In the genomic region with DNA sequence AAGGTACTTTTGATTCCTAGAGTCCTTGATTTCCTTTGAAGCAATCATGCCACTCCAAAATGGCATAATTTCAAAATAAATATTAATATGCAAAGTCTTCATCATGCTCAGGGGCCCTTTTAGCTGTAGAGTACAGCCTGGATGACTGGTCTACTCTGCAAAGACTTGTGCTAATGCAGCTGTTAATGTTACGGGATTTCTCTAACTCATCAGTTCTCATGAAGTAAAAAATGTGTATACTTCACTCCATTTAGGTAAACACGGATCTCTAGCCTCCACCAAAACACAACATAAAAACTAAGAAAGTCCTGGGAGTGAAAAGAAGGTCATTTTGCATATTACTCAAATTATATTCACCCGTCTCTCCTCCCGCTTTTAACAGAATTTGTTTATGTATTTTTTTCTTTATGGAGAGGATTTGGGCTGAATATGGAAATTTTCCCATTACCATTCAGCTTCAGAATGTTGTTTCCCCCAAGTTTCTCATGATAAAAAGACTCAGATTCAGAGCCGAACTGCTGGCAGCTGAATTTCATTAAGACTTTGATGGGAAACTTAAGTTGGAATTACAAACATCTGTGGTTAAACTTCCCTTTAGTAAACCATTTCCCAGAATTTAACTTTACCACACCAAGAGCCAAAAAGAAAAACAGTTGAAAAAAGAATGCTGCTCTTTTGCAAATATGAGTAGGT, we compare ENCODE assay signal across 14 cellular contexts. TPM values are rescaled to one million over a fixed set of nuclear protein-coding genes. Genes with fewer than 3 reads are reported as not detected.
DNase-seq lines count a peak whose midpoint lies in the region; ATAC-seq and TF ChIP-seq lines count a peak whose summit lies in the region.
"Had no signal": no experiment of that assay in that cellular context is flagged by ENCODE, and none has a peak within 500 bp of the region (broad histone marks: within the 10 kb centered on the region; RNA-seq: fewer than 3 reads in every experiment).

No MANE protein-coding gene starts in this region.

- in situ Hi-C loops in mammary epithelial cell (cut with MboI; ENCODE audit: low sequenced_read_pairs in 2 of 2) = no loop called here

- no peaks in the 10 kb centered on the region for H3K9me3 Mint-ChIP-seq in nephron
- H3K9me3 Mint-ChIP-seq: immature natural killer cell had no signal

- no peaks in the 10 kb centered on the region for H3K27me3 Mint-ChIP-seq in nephron (ENCODE audit: low read depth)

- H3K9ac ChIP-seq in mammary epithelial cell (ENCODE audit: insufficient read depth, low read length) = no peak overlapping the region
- H3K9ac ChIP-seq: KMS-11 had no signal

- ATAC-seq in upper lobe of right lung (no peak), HG03521 (IDR thresholded peaks at IDR 0.05; ENCODE audit: unreplicated experiment) (no peak)

- no peak overlapping the region for H3K4me2 ChIP-seq in mammary epithelial cell (ENCODE audit: insufficient read depth, low read depth, low read length)
- H3K4me2 ChIP-seq: KMS-11 had no signal

- H3K36me3 ChIP-seq in breast epithelium (no peaks in the 10 kb centered on the region), mammary epithelial cell (ENCODE audit: insufficient read depth, low read length) (no peaks in the 10 kb centered on the region), esophagus (ENCODE audit: control insufficient read depth in 2 of 2, insufficient read depth in 2 of 2, low read length in 1 of 2) (no peaks in the 10 kb centered on the region), upper lobe of right lung (no peaks in the 10 kb centered on the region)

- H3K27ac Mint-ChIP-seq in nephron = peak overlapping the region; percentile 87 to 97 (median 95)
- H3K27ac Mint-ChIP-seq: immature natural killer cell had no signal

- no peaks in the 10 kb centered on the region for H3K9me3 ChIP-seq in breast epithelium
- H3K9me3 ChIP-seq in mammary epithelial cell (replicated peaks; ENCODE audit: insufficient read depth, low read length) = no peaks in the 10 kb centered on the region
- no peaks in the 10 kb centered on the region for H3K9me3 ChIP-seq in esophagus (ENCODE audit: control insufficient read depth in 2 of 2, insufficient read depth in 1 of 2, low read depth in 1 of 2, low read length in 1 of 2)
- H3K9me3 ChIP-seq in upper lobe of right lung = no peaks in the 10 kb centered on the region

- no peaks in the 10 kb centered on the region for H3K4me1 ChIP-seq in breast epithelium
- H3K4me1 ChIP-seq in mammary epithelial cell (ENCODE audit: insufficient read depth, low read length) = no peaks in the 10 kb centered on the region
- H3K4me1 ChIP-seq in esophagus (ENCODE audit: control insufficient read depth in 2 of 2, insufficient read depth in 2 of 2, low read length in 1 of 2) = peaks cover 0 to 3% of the 10 kb centered on the region in 2 donors
- H3K4me1 ChIP-seq in upper lobe of right lung = peaks cover 14% of the 10 kb centered on the region

- H3K4me1 Mint-ChIP-seq in nephron = peaks cover 72% of the 10 kb centered on the region

- DNase-seq in breast epithelium (ENCODE audit: low spot score in 2 of 2) (no peak), mammary epithelial cell (no peak), upper lobe of right lung (no peak), GDM1 (lab: John Stamatoyannopoulos, UW) (no peak), NCI-H510A (lab: John Stamatoyannopoulos, UW) (no peak)
- DNase-seq: DMS79, immature natural killer cell, T1000 had no signal

- TF ChIP-seq POLR2A in breast epithelium (IDR thresholded peaks at IDR 0.05) = no peak

- BruUV-seq in mammary epithelial cell (replicated peaks; lab: Mats Ljungman, UMichigan) = no TSS peak

- H4K20me1 ChIP-seq in mammary epithelial cell (ENCODE audit: insufficient read depth, low read length) = no peaks in the 10 kb centered on the region

- H3K27ac ChIP-seq in breast epithelium (peak overlapping the region; percentile 67 to 91), mammary epithelial cell (ENCODE audit: insufficient read depth, low read depth, low read length) (no peak overlapping the region), esophagus (ENCODE audit: low read depth in 2 of 2, low read length in 1 of 2) (peak overlapping the region; percentile 65 to 78), upper lobe of right lung (peak overlapping the region; percentile 45)
- H3K27ac ChIP-seq: 22Rv1, KMS-11 had no signal

- H3K79me2 ChIP-seq in mammary epithelial cell (ENCODE audit: insufficient read depth, low read length) = no peaks in the 10 kb centered on the region

- peaks cover 26% of the 10 kb centered on the region for H3K36me3 Mint-ChIP-seq in nephron (ENCODE audit: low read depth)
- H3K36me3 Mint-ChIP-seq: immature natural killer cell had no signal

- intact Hi-C loops in breast epithelium (cut with DNase I; ENCODE audit: low total_unique reads) (loop anchor here (1.0 kb wide), 1 partner anchor 26 kb away; no protein-coding TSS in a partner anchor), mammary epithelial cell (cut with micrococcal nuclease) (no loop called here), upper lobe of right lung (cut with DNase I) (no loop called here)

- peak overlapping the region in 1 of 3 donors; percentile 4 for H3K4me3 ChIP-seq in breast epithelium
- no peak overlapping the region for H3K4me3 ChIP-seq in mammary epithelial cell (replicated peaks in 1 of 3; ENCODE audit: insufficient read depth in 1 of 3, low read depth in 2 of 3, low read length in 3 of 3)
- H3K4me3 ChIP-seq in esophagus (ENCODE audit: low read depth in 1 of 2, low read length in 2 of 2) = no peak overlapping the region
- no peak overlapping the region for H3K4me3 ChIP-seq in upper lobe of right lung

- 80% methylated on average over 5 of the region's 5 CpGs for WGBS in mammary epithelial cell (ENCODE audit: low coverage, missing lambda C conversion rate)
- 67 to 68% methylated on average over 5 of the region's 5 CpGs for WGBS in esophagus, 2 donors

- TF ChIP-seq CTCF in breast epithelium (IDR thresholded peaks at IDR 0.05) = no peak
- TF ChIP-seq CTCF in mammary epithelial cell (conservative IDR thresholded peaks at IDR 0.05 in 1 of 2, IDR thresholded peaks at IDR 0.05 in 1 of 2; ENCODE audit: extremely low read depth in 1 of 2, insufficient read depth in 1 of 2, low read depth in 1 of 2, low read length in 2 of 2) = no peak
- no peak for TF ChIP-seq CTCF in nephron (IDR thresholded peaks at IDR 0.05; ENCODE audit: unreplicated experiment in 3 of 3)
- TF ChIP-seq CTCF in upper lobe of right lung (IDR thresholded peaks at IDR 0.05) = no peak

- H3K4me3 Mint-ChIP-seq in nephron = peak overlapping the region in 2 of 3 experiments; percentile 1 to 29
- H3K4me3 Mint-ChIP-seq: immature natural killer cell had no signal

- CTCF ChIA-PET in mammary epithelial cell (lab: Charles Lee; ENCODE audit: low non-redundant PET) = no interaction called here

- H2AFZ ChIP-seq in mammary epithelial cell (ENCODE audit: low read depth, low read length) = no peak overlapping the region

- no peaks in the 10 kb centered on the region for H3K27me3 ChIP-seq in breast epithelium
- H3K27me3 ChIP-seq in mammary epithelial cell (ENCODE audit: insufficient read depth, low read length) = no peaks in the 10 kb centered on the region
- no peaks in the 10 kb centered on the region for H3K27me3 ChIP-seq in esophagus (ENCODE audit: control insufficient read depth in 1 of 2, insufficient read depth in 2 of 2, low read length in 2 of 2)
- H3K27me3 ChIP-seq in upper lobe of right lung = no peaks in the 10 kb centered on the region

- dilution Hi-C loops in mammary epithelial cell (cut with HindIII; ENCODE audit: low sequenced_read_pairs) = no loop called here

RNA-seq across cellular contexts. Expression of gene LAMA4, which starts 8.7 kb away (rescaled TPM):
- total RNA-seq in breast epithelium (100 to 1,000 TPM in 2 of 3 donors, 10 to 100 TPM in 1; 54.0 to 142 (median 129) TPM), mammary epithelial cell (1 to 10 TPM in 1 of 2 donors, under 1 TPM in 1; 0.35 to 1.2 TPM), upper lobe of right lung (134 TPM)
- polyA plus RNA-seq in mammary epithelial cell (0.18 TPM), esophagus (10 to 100 TPM; 10.9 to 13.6 TPM)
- not detected for polyA minus RNA-seq in mammary epithelial cell
- total RNA-seq: OCI-LY7 had no signal
- polyA plus RNA-seq: immature natural killer cell had no signal

Comparison
In these comparisons a context has a peak if more than half of its experiments do, and no peak if none do; other contexts are left out.
1. RNA of gene LAMA4, which starts 8.7 kb away (total RNA-seq): 134 TPM in upper lobe of right lung (single experiment) and 54.0 to 142 TPM in breast epithelium; 0.35 to 1.2 TPM in mammary epithelial cell; every median in the first group is over 10 times any median in the second.